ENCODE assay signal across 10 cellular contexts in the genomic region with DNA sequence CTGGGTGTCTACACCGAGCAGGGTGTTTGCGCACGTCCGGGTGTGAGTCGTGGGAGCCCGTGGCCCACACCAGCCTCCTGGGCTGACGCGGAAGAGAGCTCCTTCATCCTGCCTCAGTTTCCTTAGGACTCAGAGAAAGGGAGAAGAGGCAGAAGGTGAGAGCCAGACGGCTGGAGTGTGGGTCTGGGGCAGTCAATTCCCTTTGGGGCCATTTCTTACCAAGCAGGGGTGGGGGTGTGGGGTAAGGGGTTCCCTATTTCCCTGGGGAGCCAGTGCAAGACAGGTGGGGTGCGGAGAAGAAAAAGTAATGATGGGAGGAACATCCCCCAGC. TPM values are rescaled to one million over a fixed set of nuclear protein-coding genes. Genes with fewer than 3 reads are reported as not detected.
A peak's percentile ranks its signal among the peaks of the same experiment; 100 is the strongest.
DNase-seq lines count a peak whose midpoint lies in the region; ATAC-seq and TF ChIP-seq lines count a peak whose summit lies in the region.
"Had no signal": no experiment of that assay in that cellular context is flagged by ENCODE, and none has a peak within 500 bp of the region (broad histone marks: within the 10 kb centered on the region; RNA-seq: fewer than 3 reads in every experiment).

No MANE protein-coding gene starts in this region.

- no peak overlapping the region for H2AFZ ChIP-seq in trophoblast cell (ENCODE audit: insufficient read depth, low read length, poor library complexity)

- H4K20me1 ChIP-seq in BLaER1, result no peaks in the 10 kb centered on the region

- no peak overlapping the region for H3K4ac ChIP-seq in trophoblast cell (ENCODE audit: low read depth, low read length)

- no peak overlapping the region for H3K18ac ChIP-seq in trophoblast cell (ENCODE audit: low read length)

- H2AK5ac ChIP-seq in trophoblast cell (ENCODE audit: low read length), result no peak overlapping the region

- no peak overlapping the region for H3K27ac Mint-ChIP-seq in CD4-positive, alpha-beta memory T cell

- H3K9me3 ChIP-seq in BLaER1 (no peaks in the 10 kb centered on the region), Panc1 (ENCODE audit: control insufficient read depth, insufficient read depth, low read depth, low read length) (no peaks in the 10 kb centered on the region), trophoblast cell (ENCODE audit: insufficient read depth, low read depth, low read length) (peaks cover 7% of the 10 kb centered on the region)
- no peaks in the 10 kb centered on the region for H3K9me3 ChIP-seq in CD4-positive, alpha-beta memory T cell (ENCODE audit: control insufficient read depth in 1 of 2, low read length in 2 of 2)

- no TSS peak for BruUV-seq in Panc1 (replicated peaks; lab: Mats Ljungman, UMichigan)

- H3K4me2 ChIP-seq in BLaER1 (peak overlapping the region; percentile 82), trophoblast cell (ENCODE audit: low read length) (peak overlapping the region; percentile 64)

- H3K14ac ChIP-seq in trophoblast cell (ENCODE audit: low read length), result no peak overlapping the region

- peaks cover 2 to 10% (median 8%) of the 10 kb centered on the region in 4 donors for H3K4me1 Mint-ChIP-seq in CD4-positive, alpha-beta memory T cell

- H3K23ac ChIP-seq in trophoblast cell (ENCODE audit: low read length), result no peak overlapping the region

- H3K79me2 ChIP-seq in trophoblast cell (ENCODE audit: control insufficient read depth, insufficient read depth, low read length, poor library complexity), result no peaks in the 10 kb centered on the region

- H2BK12ac ChIP-seq in trophoblast cell (ENCODE audit: low read length), result no peak overlapping the region

- H3K4me3 Mint-ChIP-seq in CD4-positive, alpha-beta memory T cell, result peak overlapping the region in 4 of 8 donors; percentile 36 to 68 (median 46)

- H3K36me3 Mint-ChIP-seq in CD4-positive, alpha-beta memory T cell, result no peaks in the 10 kb centered on the region

- TF ChIP-seq CTCF in Panc1 (IDR thresholded peaks at IDR 0.05) (no peak), fibroblast of the aortic adventitia (IDR thresholded peaks at IDR 0.05; ENCODE audit: insufficient read depth, low read length) (no peak)

- H3K27me3 ChIP-seq in BLaER1, result peaks cover 44% of the 10 kb centered on the region
- no peaks in the 10 kb centered on the region; the same call in 1 of the 2 replicates for H3K27me3 ChIP-seq in Panc1 (ENCODE audit: control insufficient read depth, insufficient read depth, low read length)
- H3K27me3 ChIP-seq in trophoblast cell (ENCODE audit: insufficient read depth, low read length), result peaks cover 40% of the 10 kb centered on the region
- H3K27me3 ChIP-seq in CD4-positive, alpha-beta memory T cell (ENCODE audit: insufficient read depth, low read length), result peaks cover 17% of the 10 kb centered on the region

- H3K36me3 ChIP-seq in BLaER1 (no peaks in the 10 kb centered on the region), Panc1 (ENCODE audit: control insufficient read depth, insufficient read depth, low read length) (no peaks in the 10 kb centered on the region), trophoblast cell (ENCODE audit: control insufficient read depth in 1 of 2, insufficient read depth in 2 of 2, low read length in 2 of 2) (no peaks in the 10 kb centered on the region)
- H3K36me3 ChIP-seq in CD4-positive, alpha-beta memory T cell (ENCODE audit: insufficient read depth, low read length), result no peaks in the 10 kb centered on the region

- no peak overlapping the region for H3K9ac ChIP-seq in BLaER1
- no peak overlapping the region for H3K9ac ChIP-seq in trophoblast cell (ENCODE audit: low read length)

- POLR2A ChIA-PET in Panc1 (lab: Charles Lee), result no interaction called here
- POLR2A ChIA-PET in CD4-positive, alpha-beta memory T cell (lab: Charles Lee; ENCODE audit: partially characterized antibody), result no interaction called here

- CTCF ChIA-PET in Panc1 (lab: Charles Lee), result no interaction called here
- CTCF ChIA-PET in CD4-positive, alpha-beta memory T cell (lab: Charles Lee; ENCODE audit: partially characterized antibody), result interaction anchor here (1.4 kb wide), 1 partner anchor 14 kb away, joined by 5 read pairs; a partner anchor contains a TSS

- H3K4me1 ChIP-seq in BLaER1, result peaks cover 49% of the 10 kb centered on the region
- H3K4me1 ChIP-seq in Panc1 (ENCODE audit: control insufficient read depth, insufficient read depth, low read length), result no peaks in the 10 kb centered on the region
- H3K4me1 ChIP-seq in trophoblast cell (ENCODE audit: control insufficient read depth in 1 of 2, insufficient read depth in 2 of 2, low read length in 2 of 2), result peaks cover 6 to 7% of the 10 kb centered on the region in 2 experiments
- no peaks in the 10 kb centered on the region for H3K4me1 ChIP-seq in CD4-positive, alpha-beta memory T cell (ENCODE audit: insufficient read depth, low read length)

- H3K4me3 ChIP-seq in BLaER1, result peak overlapping the region; percentile 56
- peak overlapping the region; percentile 37 to 41 for H3K4me3 ChIP-seq in Panc1 (ENCODE audit: low read depth in 2 of 2, low read length in 2 of 2)
- H3K4me3 ChIP-seq in fibroblast of the aortic adventitia (ENCODE audit: low read depth, low read length), result peak overlapping the region; percentile 50
- H3K4me3 ChIP-seq in trophoblast cell (ENCODE audit: low read depth, low read length), result no peak overlapping the region
- no peak overlapping the region for H3K4me3 ChIP-seq in CD4-positive, alpha-beta memory T cell (ENCODE audit: low read length in 2 of 2)

- H3K79me1 ChIP-seq in trophoblast cell (ENCODE audit: low read length), result no peaks in the 10 kb centered on the region

- no peak overlapping the region for H4K91ac ChIP-seq in trophoblast cell (ENCODE audit: low read depth, low read length)

- DNase-seq in Panc1 (ENCODE audit: low read depth, low spot score) (no peak), fibroblast of the aortic adventitia (ENCODE audit: low read depth) (no peak), trophoblast cell (no peak), left lobe of liver (ENCODE audit: low spot score) (no peak), 8988T (no peak)
- DNase-seq in CD4-positive, alpha-beta memory T cell, result no peak
- DNase-seq in stimulated activated CD4-positive, alpha-beta T cell treated with anti-CD3 and anti-CD28 coated beads, Interleukin-4, amount 100 ng/mL, for 1 hour, result no peak
- DNase-seq: EL had no signal

- no peak overlapping the region for H2BK120ac ChIP-seq in trophoblast cell (ENCODE audit: insufficient read depth, low read length, poor library complexity)

- H2BK5ac ChIP-seq in trophoblast cell (ENCODE audit: low read depth, low read length, poor library complexity), result no peak overlapping the region

- intact Hi-C loops in Panc1 (cut with micrococcal nuclease; ENCODE audit: unreplicated experiment), result no loop called here
- intact Hi-C loops in CD4-positive, alpha-beta memory T cell (cut with micrococcal nuclease), result no loop called here

- WGBS in trophoblast cell (ENCODE audit: extremely low coverage, insufficient coverage, insufficient read length), result no CpG with 5 or more reads among the region's 10 CpGs

- H4K8ac ChIP-seq in trophoblast cell (ENCODE audit: low read depth, low read length), result no peak overlapping the region

- H3K9me3 Mint-ChIP-seq in CD4-positive, alpha-beta memory T cell, result no peaks in the 10 kb centered on the region

- H4K12ac ChIP-seq in trophoblast cell (ENCODE audit: low read depth, low read length), result no peak overlapping the region

- ATAC-seq in Panc1 (no peak), left lobe of liver (no peak)

- H3K27me3 Mint-ChIP-seq in CD4-positive, alpha-beta memory T cell, result peaks cover 31% of the 10 kb centered on the region in 2 donors

- in situ Hi-C loops in Panc1 (cut with HindIII; ENCODE audit: low pct_unique_long_range_greater_than_20kb, low sequenced_read_pairs), result no loop called here

- H3K27ac ChIP-seq in BLaER1 (no peak overlapping the region), Panc1 (ENCODE audit: low read length) (no peak overlapping the region), trophoblast cell (ENCODE audit: low read depth, low read length) (no peak overlapping the region)
- H3K27ac ChIP-seq in CD4-positive, alpha-beta memory T cell (ENCODE audit: low read depth, low read length), result no peak overlapping the region

RNA-seq across cellular contexts. Expression of a gene that starts 0.8 kb away (rescaled TPM):
- total RNA-seq in Panc1 (2021; ENCODE audit: unreplicated experiment) (not detected), fibroblast of the aortic adventitia (ENCODE audit: low replicate concordance) (not detected in 2 replicates), left lobe of liver (not detected)
- 0.19 TPM for polyA plus RNA-seq in Panc1 (2012; ENCODE audit: insufficient read length)
- polyA plus RNA-seq in trophoblast cell (2013), result not detected in 2 replicates
- not detected for total RNA-seq in CD4-positive, alpha-beta memory T cell
- polyA plus RNA-seq in CD4-positive, alpha-beta memory T cell, result not detected
- total RNA-seq: omental fat pad had no signal

RNA-seq across cellular contexts. Expression of a gene that starts 14.3 kb away (rescaled TPM):
- total RNA-seq in Panc1 (2021; ENCODE audit: unreplicated experiment), result 70.7 TPM
- 42.7 TPM for polyA plus RNA-seq in Panc1 (2012; ENCODE audit: insufficient read length)
- 48.2 and 71.3 TPM in 2 replicates for total RNA-seq in fibroblast of the aortic adventitia (ENCODE audit: low replicate concordance)
- polyA plus RNA-seq in trophoblast cell (2013), result 87.2 and 89.9 TPM in 2 replicates
- total RNA-seq in CD4-positive, alpha-beta memory T cell, result 10 to 100 TPM; 93.8 to 95.3 TPM
- polyA plus RNA-seq in CD4-positive, alpha-beta memory T cell, result 100 to 1,000 TPM in 1 of 2 donors, 10 to 100 TPM in 1; 70.4 to 101 TPM
- 19.5 TPM for total RNA-seq in left lobe of liver

RNA-seq across cellular contexts. Expression of a gene that starts 35.3 kb away (rescaled TPM):
- total RNA-seq in Panc1 (2021; ENCODE audit: unreplicated experiment) (15.9 TPM), fibroblast of the aortic adventitia (ENCODE audit: low replicate concordance) (6.2 and 6.5 TPM in 2 replicates), left lobe of liver (12.3 TPM)
- polyA plus RNA-seq in Panc1 (2012; ENCODE audit: insufficient read length), result 5.8 TPM
- 4.9 and 5.0 TPM in 2 replicates for polyA plus RNA-seq in trophoblast cell (2013)
- 10 to 100 TPM; 16.3 to 19.3 TPM for total RNA-seq in CD4-positive, alpha-beta memory T cell
- polyA plus RNA-seq in CD4-positive, alpha-beta memory T cell, result 1 to 10 TPM; 2.4 to 4.0 TPM

RNA-seq across cellular contexts. Expression of a gene that starts 43.7 kb away (rescaled TPM):
- not detected for total RNA-seq in Panc1 (2021; ENCODE audit: unreplicated experiment)
- polyA plus RNA-seq in Panc1 (2012; ENCODE audit: insufficient read length), result not detected
- total RNA-seq in fibroblast of the aortic adventitia (ENCODE audit: low replicate concordance), result 0.08 and 0.09 TPM in 2 replicates
- polyA plus RNA-seq in trophoblast cell (2013), result 0.04 TPM in 1 of 2 replicates, not detected in the other
- total RNA-seq in CD4-positive, alpha-beta memory T cell, result 1 to 10 TPM in 1 of 2 experiments, under 1 TPM in 1; 0.83 to 1.1 TPM
- not detected for polyA plus RNA-seq in CD4-positive, alpha-beta memory T cell
- not detected for total RNA-seq in left lobe of liver
- total RNA-seq: omental fat pad had no signal

Comparison
In these comparisons a context has a peak if more than half of its experiments do, and no peak if none do; other contexts are left out.
1. H3K4me3 ChIP-seq: peak in BLaER1 (single experiment), Panc1 (2 of 2) and fibroblast of the aortic adventitia (single experiment); none in trophoblast cell (single experiment) and CD4-positive, alpha-beta memory T cell (0 of 2).